ENCODE assay signal across 8 cellular contexts in the genomic region with DNA sequence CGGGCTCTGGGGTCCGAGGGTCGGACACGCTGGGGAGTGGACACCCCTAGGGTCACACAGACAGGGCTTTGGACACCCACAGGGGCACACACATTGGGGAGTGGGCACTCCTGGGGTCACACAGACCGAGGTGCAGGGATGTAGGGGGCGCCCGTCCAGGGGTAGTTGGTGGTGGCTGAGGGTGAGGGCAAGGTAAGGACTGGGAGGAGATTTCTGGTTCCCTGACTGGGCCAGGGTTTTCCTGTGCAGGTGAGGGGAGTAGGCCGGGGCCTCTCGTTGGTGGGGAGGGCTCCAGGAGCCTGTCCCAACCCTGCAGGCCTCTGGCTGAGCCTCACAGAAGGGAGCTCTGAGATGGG. TPM values are rescaled to one million over a fixed set of nuclear protein-coding genes. Genes with fewer than 3 reads are reported as not detected.
DNase-seq lines count a peak whose midpoint lies in the region; ATAC-seq and TF ChIP-seq lines count a peak whose summit lies in the region.

No MANE protein-coding gene starts in this region.

- H3K27ac Mint-ChIP-seq in central memory CD8-positive, alpha-beta T cell (ENCODE audit: low read depth), result peak overlapping the region; percentile 61
- peak overlapping the region; percentile 79 to 83 for H3K27ac Mint-ChIP-seq in natural killer cell treated with Interleukin-12 subunit alpha and Interleukin-12 subunit beta and Interleukin-15 and Interleukin-18, amount 100 ng/mL, for 72 hours

- no peaks in the 10 kb centered on the region for H3K27me3 ChIP-seq in HL-60 (ENCODE audit: insufficient read depth, poor library complexity, severe bottlenecking)

- H3K4me3 ChIP-seq in GM12865 (ENCODE audit: low read depth, low read length), result peak overlapping the region; percentile 54
- peak overlapping the region; percentile 51 for H3K4me3 ChIP-seq in HL-60 (replicated peaks; ENCODE audit: insufficient read depth, low read length)

- H3K9me3 Mint-ChIP-seq in central memory CD8-positive, alpha-beta T cell, result no peaks in the 10 kb centered on the region
- H3K9me3 Mint-ChIP-seq in natural killer cell treated with Interleukin-12 subunit alpha and Interleukin-12 subunit beta and Interleukin-15 and Interleukin-18, amount 100 ng/mL, for 72 hours, result no peaks in the 10 kb centered on the region

- H3K27me3 Mint-ChIP-seq in central memory CD8-positive, alpha-beta T cell, result no peaks in the 10 kb centered on the region
- no peaks in the 10 kb centered on the region for H3K27me3 Mint-ChIP-seq in natural killer cell treated with Interleukin-12 subunit alpha and Interleukin-12 subunit beta and Interleukin-15 and Interleukin-18, amount 100 ng/mL, for 72 hours

- DNase-seq in GM12865 (ENCODE audit: low read depth), result no peak
- DNase-seq in HL-60 (ENCODE audit: low read depth in 1 of 2, low spot score in 1 of 2), result no peak
- no peak for DNase-seq in central memory CD8-positive, alpha-beta T cell (ENCODE audit: low spot score in 2 of 2)
- no peak for DNase-seq in natural killer cell treated with Interleukin-12 subunit alpha and Interleukin-12 subunit beta and Interleukin-15 and Interleukin-18, amount 100 ng/mL, for 72 hours (ENCODE audit: low spot score)
- no peak for DNase-seq in NCI-H187 (lab: John Stamatoyannopoulos, UW)
- DNase-seq in NCI-H2171 treated with DMSO at 0.1 percent for 48 hours (lab: John Stamatoyannopoulos, UW), result no peak
- no peak for DNase-seq in activated effector memory CD4-positive, alpha-beta T cell treated with anti-CD3 and anti-CD28 coated beads, Interleukin-2, amount 50 U/mL, for 16 hours
- no peak for DNase-seq in head of caudate nucleus

- H3K4me3 Mint-ChIP-seq in central memory CD8-positive, alpha-beta T cell, result peak overlapping the region; percentile 79
- peak overlapping the region; percentile 82 for H3K4me3 Mint-ChIP-seq in natural killer cell treated with Interleukin-12 subunit alpha and Interleukin-12 subunit beta and Interleukin-15 and Interleukin-18, amount 100 ng/mL, for 72 hours

- H3K27ac ChIP-seq in HL-60 (replicated peaks), result peak overlapping the region; percentile 91

- intact Hi-C loops in head of caudate nucleus (cut with DNase I), result no loop called here

- TF ChIP-seq CTCF in GM12865 (IDR thresholded peaks at IDR 0.05; ENCODE audit: insufficient read depth, low read depth, low read length, missing control alignments) (no peak), HL-60 (IDR thresholded peaks at IDR 0.05; ENCODE audit: insufficient read depth, low read length) (no peak)

- ATAC-seq in central memory CD8-positive, alpha-beta T cell (replicated peaks; ENCODE audit: extremely low read depth, poor library complexity, severe bottlenecking), result no peak
- ATAC-seq in natural killer cell treated with Interleukin-12 subunit alpha and Interleukin-12 subunit beta and Interleukin-15 and Interleukin-18, amount 100 ng/mL, for 72 hours, result peak in 1 of 2 donors; percentile 11

- H3K36me3 Mint-ChIP-seq in central memory CD8-positive, alpha-beta T cell (ENCODE audit: insufficient read depth), result peaks cover 12% of the 10 kb centered on the region
- H3K36me3 Mint-ChIP-seq in natural killer cell treated with Interleukin-12 subunit alpha and Interleukin-12 subunit beta and Interleukin-15 and Interleukin-18, amount 100 ng/mL, for 72 hours, result no peaks in the 10 kb centered on the region

- H3K4me1 Mint-ChIP-seq in central memory CD8-positive, alpha-beta T cell, result peaks cover 8% of the 10 kb centered on the region
- H3K4me1 Mint-ChIP-seq in natural killer cell treated with Interleukin-12 subunit alpha and Interleukin-12 subunit beta and Interleukin-15 and Interleukin-18, amount 100 ng/mL, for 72 hours (ENCODE audit: low read depth in 2 of 2), result peaks cover 0 to 4% of the 10 kb centered on the region in 2 donors

RNA-seq across cellular contexts. Expression of gene WDR45, which starts 21.9 kb away (rescaled TPM):
- total RNA-seq in natural killer cell treated with Interleukin-12 subunit alpha and Interleukin-12 subunit beta and Interleukin-15 and Interleukin-18, amount 100 ng/mL, for 72 hours, result 10 to 100 TPM; 48.1 to 62.3 TPM

RNA-seq across cellular contexts. Expression of gene GPKOW, which starts 21.9 kb away (rescaled TPM):
- total RNA-seq in natural killer cell treated with Interleukin-12 subunit alpha and Interleukin-12 subunit beta and Interleukin-15 and Interleukin-18, amount 100 ng/mL, for 72 hours, result 10 to 100 TPM; 19.1 to 27.7 TPM

RNA-seq across cellular contexts. Expression of gene PRAF2, which starts 27.8 kb away (rescaled TPM):
- total RNA-seq in natural killer cell treated with Interleukin-12 subunit alpha and Interleukin-12 subunit beta and Interleukin-15 and Interleukin-18, amount 100 ng/mL, for 72 hours, result 10 to 100 TPM; 16.4 to 19.5 TPM

RNA-seq across cellular contexts. Expression of gene CCDC120, which starts 42.8 kb away (rescaled TPM):
- 1 to 10 TPM; 5.3 to 9.0 TPM for total RNA-seq in natural killer cell treated with Interleukin-12 subunit alpha and Interleukin-12 subunit beta and Interleukin-15 and Interleukin-18, amount 100 ng/mL, for 72 hours

RNA-seq across cellular contexts. Expression of gene TFE3, which starts 58.5 kb away (rescaled TPM):
- 10 to 100 TPM; 38.6 to 45.6 TPM for total RNA-seq in natural killer cell treated with Interleukin-12 subunit alpha and Interleukin-12 subunit beta and Interleukin-15 and Interleukin-18, amount 100 ng/mL, for 72 hours
